6 cellular contexts compared by ENCODE assay signal in genomic region chr14:34652348-34652747, GRCh38. TPM values are rescaled to one million over a fixed set of nuclear protein-coding genes. Genes with fewer than 3 reads are reported as not detected.
A peak's percentile ranks its signal among the peaks of the same experiment; 100 is the strongest.
DNase-seq lines count a peak whose midpoint lies in the region; ATAC-seq, FAIRE-seq and TF ChIP-seq lines count a peak whose summit lies in the region.
"Not testable (repeated sequence)": the region's sequence is repeated elsewhere in the genome, so short reads cannot be mapped to it uniquely, and the experiment has no call there.

No MANE protein-coding gene starts in this region.

- H3K4me1 ChIP-seq in ACC112 (ENCODE audit: control insufficient read depth, insufficient read depth, low read length, unreplicated experiment) (peaks cover 29% of the 10 kb centered on the region), GM23248 (ENCODE audit: insufficient read depth) (peaks cover 31% of the 10 kb centered on the region), RWPE2 (ENCODE audit: insufficient read depth, poor library complexity, severe bottlenecking) (peaks cover 24% of the 10 kb centered on the region), HepG2 (ENCODE audit: insufficient read depth, low read length) (peaks cover 19% of the 10 kb centered on the region; the same call in 1 of the 2 replicates)

- not testable (repeated sequence) for TF ChIP-seq RAD21 in HepG2 (CRISPR knock-in tag; IDR thresholded peaks at IDR 0.05)

- not testable (repeated sequence) for TF ChIP-seq CTCF in RWPE2 (IDR thresholded peaks at IDR 0.05; ENCODE audit: poor library complexity, severe bottlenecking); HepG2 (CRISPR knock-in tag; IDR thresholded peaks at IDR 0.05)

- in situ Hi-C loops in GM23248 (cut with MboI); HepG2 (cut with HindIII; ENCODE audit: extremely low pct_ligation_motif_present, low pct_unique_long_range_greater_than_20kb): not testable (repeated sequence)

- peaks cover 12% of the 10 kb centered on the region for H3K79me2 ChIP-seq in ACC112 (ENCODE audit: control insufficient read depth, insufficient read depth, low read length, unreplicated experiment)
- not testable (repeated sequence) for H3K79me2 ChIP-seq in GM23248 (ENCODE audit: insufficient read depth); HepG2 (ENCODE audit: insufficient read depth, low read length)

- peaks cover 34% of the 10 kb centered on the region for H3F3A ChIP-seq in GM23248 (ENCODE audit: insufficient read depth)

- not testable (repeated sequence) for FAIRE-seq in HepG2 (lab: Jason Lieb, UNC)

- H3K4me3 ChIP-seq in ACC112 (ENCODE audit: low read depth, low read length); GM23248; RWPE2 (ENCODE audit: severe bottlenecking); HepG2 (replicated peaks in 1 of 3; ENCODE audit: insufficient read depth in 1 of 3, low read depth in 2 of 3, low read length in 3 of 3): not testable (repeated sequence)

- POLR2A ChIA-PET in HepG2 (lab: Yijun Ruan, JAX) = not testable (repeated sequence)

- not testable (repeated sequence) for H2AFZ ChIP-seq in ACC112 (ENCODE audit: low read length, unreplicated experiment); GM23248; HepG2 (ENCODE audit: low read length)

- H3K9ac ChIP-seq in GM23248; HepG2 (ENCODE audit: insufficient read depth, low read depth, low read length): not testable (repeated sequence)

- 64 to 71% methylated on average over 1 of the region's 1 CpG for WGBS in GM23248 (ENCODE audit: low coverage in 1 of 2, low lambda C conversion rate in 2 of 2, missing lambda C conversion rate in 2 of 2), 2 experiments
- 1% methylated on average over 1 of the region's 1 CpG for WGBS in HepG2 (ENCODE audit: low lambda C conversion rate)

- DNase-seq in GM23248; RWPE2 (ENCODE audit: low spot score); epithelial cell of prostate (ENCODE audit: low read depth, low spot score); HepG2 (ENCODE audit: low spot score): not testable (repeated sequence)
- peak; percentile 17 for DNase-seq in amniotic epithelial cell (ENCODE audit: low read depth)

- H3K9me2 ChIP-seq in GM23248 (ENCODE audit: insufficient read depth) = not testable (repeated sequence)

- not testable (repeated sequence) for ATAC-seq in RWPE2 (ENCODE audit: low read depth); HepG2

- H3K27me3 ChIP-seq in ACC112 (ENCODE audit: insufficient read depth, low read length); GM23248 (replicated peaks; ENCODE audit: insufficient read depth); RWPE2 (ENCODE audit: insufficient read depth, poor library complexity, severe bottlenecking): not testable (repeated sequence)
- peaks cover 2 to 14% of the 10 kb centered on the region in 2 experiments; a peak in 4 of 5 replicates for H3K27me3 ChIP-seq in HepG2 (ENCODE audit: control insufficient read depth in 1 of 2, insufficient read depth in 2 of 2, low read length in 2 of 2)

- not testable (repeated sequence) for TF ChIP-seq EP300 in HepG2 (IDR thresholded peaks at IDR 0.05; ENCODE audit: low read depth in 2 of 2, low read length in 2 of 2); HepG2 (CRISPR knock-in tag; IDR thresholded peaks at IDR 0.05; ENCODE audit: borderline replicate concordance)

- not testable (repeated sequence) for TF ChIP-seq POLR2A in HepG2 (IDR thresholded peaks at IDR 0.05; ENCODE audit: insufficient read depth in 1 of 2, low read depth in 2 of 2, low read length in 2 of 2)

- BruUV-seq in HepG2 (replicated peaks; lab: Mats Ljungman, UMichigan) = not testable (repeated sequence)

- not testable (repeated sequence) for H4K20me1 ChIP-seq in GM23248 (ENCODE audit: insufficient read depth); HepG2 (ENCODE audit: insufficient read depth, low read length)

- not testable (repeated sequence) for H3K4me2 ChIP-seq in GM23248 (ENCODE audit: unreplicated experiment); HepG2 (ENCODE audit: low read depth, low read length)

- intact Hi-C loops in HepG2 (cut with micrococcal nuclease; ENCODE audit: unreplicated experiment) = not testable (repeated sequence)

- H3K27ac ChIP-seq in ACC112 (ENCODE audit: low read depth, low read length) = 0 out of 2 replicates have a peak overlapping the region, but pooled peaks have one; percentile 37
- H3K27ac ChIP-seq in GM23248 = 0 out of 2 replicates have a peak overlapping the region, but pooled peaks have one; percentile 96
- peak overlapping the region; percentile 99 for H3K27ac ChIP-seq in RWPE2 (ENCODE audit: poor library complexity, severe bottlenecking)
- peak overlapping the region; percentile 97 for H3K27ac ChIP-seq in epithelial cell of prostate
- not testable (repeated sequence) for H3K27ac ChIP-seq in HepG2 (ENCODE audit: extremely low read length, insufficient read depth, low read length)

- CTCF ChIA-PET in HepG2 (lab: Yijun Ruan, JAX; ENCODE audit: low intra/inter-chr PET ratio, low total read pairs) = not testable (repeated sequence)

- not testable (repeated sequence) for H3K9me3 ChIP-seq in GM23248 (ENCODE audit: low read depth); RWPE2 (ENCODE audit: severe bottlenecking); HepG2 (ENCODE audit: low read length)

- not testable (repeated sequence) for H3K36me3 ChIP-seq in ACC112 (ENCODE audit: insufficient read depth, low read length); GM23248 (ENCODE audit: low read depth); RWPE2 (ENCODE audit: low read depth); HepG2 (replicated peaks in 1 of 2; ENCODE audit: control insufficient read depth in 1 of 2, insufficient read depth in 2 of 2, low read length in 2 of 2)

TF ChIP-seq in HepG2, 621 proteins besides CTCF, POLR2A, EP300 and RAD21:
- TF ChIP-seq FOXA1 (IDR thresholded peaks at IDR 0.05) (0 out of 2 replicates have a peak, but pooled peaks have one; percentile 13), CREB1 (IDR thresholded peaks at IDR 0.05) (0 out of 2 replicates have a peak, but pooled peaks have one; percentile 22)
- TF ChIP-seq FOXA1, CREB1 (CRISPR knock-in tag; IDR thresholded peaks at IDR 0.05): not testable (repeated sequence)

RNA-seq across cellular contexts. Expression of gene SNX6, which starts 22.4 kb away (rescaled TPM):
- total RNA-seq in GM23248 (2014; rRNA removed; shearing (Covaris generic)) = 213 and 287 TPM in 2 replicates
- 187 and 191 TPM in 2 replicates for polyA plus RNA-seq in GM23248 (2016; fragmentation: Nextera tagmentation; extraction: Ambion mirVana)
- total RNA-seq in HepG2 (2016; rRNA removed; fragmentation: Illumina TruSeq; extraction: Trizol) = 169 and 318 TPM in 2 replicates
- total RNA-seq in HepG2 (2016; cell fraction: cytosol; rRNA removed; fragmentation: Illumina TruSeq; extraction: Trizol; ENCODE audit: low read depth) = 67.9 and 79.2 TPM in 2 replicates
- 184 and 327 TPM in 2 replicates for total RNA-seq in HepG2 (2016; cell fraction: insoluble cytoplasmic fraction; rRNA removed; fragmentation: Illumina TruSeq; extraction: Trizol)
- 78.6 and 93.2 TPM in 2 replicates for total RNA-seq in HepG2 (2016; cell fraction: membrane; rRNA removed; fragmentation: Illumina TruSeq; extraction: Trizol)
- 97.5 and 107 TPM in 2 replicates for total RNA-seq in HepG2 (2016; cell fraction: nucleus; rRNA removed; fragmentation: Illumina TruSeq; extraction: Trizol)
- polyA plus RNA-seq in HepG2 (2011; rRNA removed) = 62.9 and 92.3 TPM in 2 replicates
- polyA plus RNA-seq in HepG2 (2011; cell fraction: cytosol; rRNA removed) = 74.8 and 134 TPM in 2 replicates
- 34.5 and 35.1 TPM in 2 replicates for polyA plus RNA-seq in HepG2 (2011; cell fraction: nucleus; rRNA removed)
- 116 and 119 TPM in 2 replicates for polyA plus RNA-seq in HepG2 (2012)
- polyA plus RNA-seq in HepG2 (2016; cell fraction: cytosol; fragmentation: Illumina TruSeq; extraction: Trizol; ENCODE audit: low read depth) = 18.7 and 19.1 TPM in 2 replicates
- 235 and 273 TPM in 2 replicates for polyA plus RNA-seq in HepG2 (2016; cell fraction: insoluble cytoplasmic fraction; fragmentation: Illumina TruSeq; extraction: Trizol; ENCODE audit: low read depth)
- polyA plus RNA-seq in HepG2 (2016; cell fraction: membrane; fragmentation: Illumina TruSeq; extraction: Trizol; ENCODE audit: low read depth) = 37.8 and 44.2 TPM in 2 replicates
- 96.4 and 106 TPM in 2 replicates for polyA plus RNA-seq in HepG2 (2016; cell fraction: nucleus; fragmentation: Illumina TruSeq; extraction: Trizol; ENCODE audit: insufficient read depth, low read depth)
- polyA minus RNA-seq in HepG2 (2011; rRNA and poly(A)+ RNA removed; ENCODE audit: low replicate concordance) = 13.3 and 24.5 TPM in 2 replicates
- polyA minus RNA-seq in HepG2 (2011; cell fraction: cytosol; rRNA and poly(A)+ RNA removed) = 61.6 and 73.7 TPM in 2 replicates
- 120 TPM in 2 replicates for polyA minus RNA-seq in HepG2 (2011; cell fraction: nucleus; rRNA and poly(A)+ RNA removed)
